14 cellular contexts compared by ENCODE assay signal in genomic region chr9:21854594-21854993, GRCh38. TPM values are rescaled to one million over a fixed set of nuclear protein-coding genes. Genes with fewer than 3 reads are reported as not detected.
DNase-seq lines count a peak whose midpoint lies in the region; ATAC-seq, FAIRE-seq and TF ChIP-seq lines count a peak whose summit lies in the region.
"Had no signal": no experiment of that assay in that cellular context is flagged by ENCODE, and none has a peak within 500 bp of the region (broad histone marks: within the 10 kb centered on the region; RNA-seq: fewer than 3 reads in every experiment).

No MANE protein-coding gene starts in this region.

- H3K36me3 ChIP-seq in astrocyte (ENCODE audit: insufficient read depth, low read length), result peaks cover 50% of the 10 kb centered on the region
- no peaks in the 10 kb centered on the region for H3K36me3 ChIP-seq in hepatocyte (replicated peaks; ENCODE audit: insufficient read depth, low read depth)
- peaks cover 39% of the 10 kb centered on the region for H3K36me3 ChIP-seq in osteoblast (ENCODE audit: insufficient read depth, low read length)
- H3K36me3 ChIP-seq in vagina, result peaks cover 0 to 16% of the 10 kb centered on the region in 2 donors
- H3K36me3 ChIP-seq in SK-N-SH (replicated peaks in 1 of 2; ENCODE audit: control insufficient read depth in 1 of 2, insufficient read depth in 2 of 2, low read length in 1 of 2), result peaks cover 43 to 54% of the 10 kb centered on the region in 2 experiments

- H2AFZ ChIP-seq in astrocyte (ENCODE audit: low read depth, low read length) (no peak overlapping the region), hepatocyte (no peak overlapping the region), osteoblast (ENCODE audit: low read length) (no peak overlapping the region), SK-N-SH (ENCODE audit: low read depth) (no peak overlapping the region)

- POLR2A ChIA-PET in SK-N-SH (lab: Yijun Ruan, JAX), result no interaction called here

- H3K9me3 ChIP-seq in astrocyte (ENCODE audit: insufficient read depth, low read depth, low read length) (no peaks in the 10 kb centered on the region), hepatocyte (ENCODE audit: low read depth) (no peaks in the 10 kb centered on the region), osteoblast (ENCODE audit: low read depth, low read length) (no peaks in the 10 kb centered on the region), vagina (no peaks in the 10 kb centered on the region), SK-N-SH (no peaks in the 10 kb centered on the region)
- H3K9me3 ChIP-seq: ascending aorta, SJCRH30 had no signal

- H3K4me2 ChIP-seq in astrocyte (ENCODE audit: low read length) (peak overlapping the region; percentile 17), hepatocyte (peak overlapping the region; percentile 57), osteoblast (ENCODE audit: insufficient read depth, low read length) (no peak overlapping the region), SK-N-SH (no peak overlapping the region)

- H3K4me1 ChIP-seq in astrocyte (ENCODE audit: insufficient read depth, low read length) (peaks cover 14% of the 10 kb centered on the region), hepatocyte (ENCODE audit: insufficient read depth) (peaks cover 17% of the 10 kb centered on the region), osteoblast (ENCODE audit: insufficient read depth, low read length) (peaks cover 14% of the 10 kb centered on the region), vagina (peaks cover 10% of the 10 kb centered on the region), SK-N-SH (ENCODE audit: control insufficient read depth in 1 of 2, insufficient read depth in 2 of 2, low read depth in 1 of 2, low read length in 1 of 2) (no peaks in the 10 kb centered on the region)
- H3K4me1 ChIP-seq: ascending aorta, SJCRH30 had no signal

- no peak for ATAC-seq in HG03196 (IDR thresholded peaks at IDR 0.05; ENCODE audit: unreplicated experiment)

- H3K4me3 ChIP-seq in astrocyte (ENCODE audit: insufficient read depth, low read depth, low read length) (no peak overlapping the region), hepatocyte (no peak overlapping the region), osteoblast (ENCODE audit: insufficient read depth, low read length) (no peak overlapping the region), vagina (no peak overlapping the region), SK-N-SH (ENCODE audit: low read depth in 2 of 2, low read length in 1 of 2) (no peak overlapping the region)
- H3K4me3 ChIP-seq: ascending aorta, SJCRH30 had no signal

- TF ChIP-seq CTCF in HFFc6 (IDR thresholded peaks at IDR 0.05) (no peak), astrocyte (IDR thresholded peaks at IDR 0.05; ENCODE audit: insufficient read depth, low read depth, low read length) (no peak), hepatocyte (IDR thresholded peaks at IDR 0.05; ENCODE audit: poor library complexity) (no peak), osteoblast (IDR thresholded peaks at IDR 0.05; ENCODE audit: extremely low read depth, low read depth, low read length) (no peak), vagina (IDR thresholded peaks at IDR 0.05) (no peak), SK-N-SH (IDR thresholded peaks at IDR 0.05) (no peak)

- CTCF ChIA-PET in SK-N-SH (lab: Yijun Ruan, JAX), result no interaction called here

- H3K27me3 ChIP-seq in astrocyte (ENCODE audit: insufficient read depth, low read length), result no peaks in the 10 kb centered on the region
- no peaks in the 10 kb centered on the region for H3K27me3 ChIP-seq in hepatocyte
- H3K27me3 ChIP-seq in osteoblast (ENCODE audit: insufficient read depth, low read length), result no peaks in the 10 kb centered on the region
- H3K27me3 ChIP-seq in vagina, result no peaks in the 10 kb centered on the region
- no peaks in the 10 kb centered on the region for H3K27me3 ChIP-seq in SK-N-SH (ENCODE audit: insufficient read depth)
- H3K27me3 ChIP-seq: ascending aorta, SJCRH30 had no signal

- no peaks in the 10 kb centered on the region for H3K9me3 Mint-ChIP-seq in HFFc6
- no peaks in the 10 kb centered on the region for H3K9me3 Mint-ChIP-seq in astrocyte (ENCODE audit: unreplicated experiment)

- H3K4me3 Mint-ChIP-seq in HFFc6 (no peak overlapping the region), astrocyte (ENCODE audit: unreplicated experiment) (no peak overlapping the region)
- H3K4me3 Mint-ChIP-seq: CD14-positive monocyte had no signal

- 54% methylated on average over 11 of the region's 11 CpGs for WGBS in hepatocyte (ENCODE audit: low lambda C conversion rate, missing lambda C conversion rate)
- 93% methylated on average over 9 of the region's 11 CpGs for WGBS in SK-N-SH (ENCODE audit: low lambda C conversion rate)

- H3K9ac ChIP-seq in astrocyte (ENCODE audit: low read length) (peak overlapping the region; percentile 23), SK-N-SH (no peak overlapping the region)

- H3K27ac Mint-ChIP-seq in HFFc6 (peak overlapping the region; percentile 68), astrocyte (ENCODE audit: unreplicated experiment) (no peak overlapping the region)

- H3F3A ChIP-seq in SK-N-SH (replicated peaks; ENCODE audit: insufficient read depth), result no peaks in the 10 kb centered on the region

- DNase-seq in HFFc6 (peak; percentile 46), astrocyte (ENCODE audit: low read depth) (peak; percentile 89), hepatocyte (ENCODE audit: low spot score) (peak; percentile 84), osteoblast (ENCODE audit: insufficient read length, low spot score, missing footprints) (no peak), vagina (ENCODE audit: extremely low spot score in 2 of 2) (no peak), SK-N-SH (no peak), dedifferentiated amniotic fluid mesenchymal stem cell (ENCODE audit: extremely low spot score) (no peak)
- DNase-seq: NCI-H345; SJCRH30; stimulated activated CD4-positive, alpha-beta T cell treated with anti-CD3 and anti-CD28 coated beads, Interleukin-1b, Interleukin-23, amount 100 ng/mL, for 48 hours; stimulated activated naive CD4-positive, alpha-beta T cell had no signal

- no peak for TF ChIP-seq EP300 in SK-N-SH (IDR thresholded peaks at IDR 0.05; ENCODE audit: borderline replicate concordance in 1 of 2, low read depth in 1 of 2, low read length in 1 of 2)

- H3K9me2 ChIP-seq in hepatocyte (replicated peaks; ENCODE audit: insufficient read depth), result no peaks in the 10 kb centered on the region
- H3K9me2 ChIP-seq in SK-N-SH, result no peaks in the 10 kb centered on the region

- intact Hi-C loops in vagina (cut with DNase I), result no loop called here

- H3K79me2 ChIP-seq in astrocyte (ENCODE audit: insufficient read depth, low read length), result no peaks in the 10 kb centered on the region
- no peaks in the 10 kb centered on the region for H3K79me2 ChIP-seq in hepatocyte
- H3K79me2 ChIP-seq in osteoblast (ENCODE audit: insufficient read depth, low read length), result no peaks in the 10 kb centered on the region
- H3K79me2 ChIP-seq in SK-N-SH (ENCODE audit: insufficient read depth), result no peaks in the 10 kb centered on the region

- H3K27ac ChIP-seq in astrocyte (ENCODE audit: low read depth, low read length) (peak overlapping the region; percentile 62), hepatocyte (peak overlapping the region; percentile 90), osteoblast (ENCODE audit: low read depth, low read length) (peak overlapping the region; percentile 36), vagina (no peak overlapping the region), SK-N-SH (ENCODE audit: low read depth in 2 of 2, low read length in 1 of 2) (no peak overlapping the region)
- H3K27ac ChIP-seq: ascending aorta, SJCRH30 had no signal

- H3K36me3 Mint-ChIP-seq in HFFc6 (ENCODE audit: low read depth), result peaks cover 58% of the 10 kb centered on the region
- H3K36me3 Mint-ChIP-seq in astrocyte (ENCODE audit: low read depth, unreplicated experiment), result peaks cover 43% of the 10 kb centered on the region

- TF ChIP-seq RAD21 in SK-N-SH (IDR thresholded peaks at IDR 0.05; ENCODE audit: low read length), result no peak

- H3K4me1 Mint-ChIP-seq in HFFc6 (ENCODE audit: low read depth) (peaks cover 48% of the 10 kb centered on the region), astrocyte (ENCODE audit: low read depth, unreplicated experiment) (peaks cover 14% of the 10 kb centered on the region)
- H3K4me1 Mint-ChIP-seq: CD14-positive monocyte had no signal

- H4K20me1 ChIP-seq in astrocyte (ENCODE audit: insufficient read depth, low read length) (no peaks in the 10 kb centered on the region), hepatocyte (ENCODE audit: insufficient read depth, poor library complexity, severe bottlenecking) (no peaks in the 10 kb centered on the region), osteoblast (ENCODE audit: insufficient read depth, low read length) (no peaks in the 10 kb centered on the region), SK-N-SH (ENCODE audit: insufficient read depth) (no peaks in the 10 kb centered on the region)

- FAIRE-seq in astrocyte (lab: Jason Lieb, UNC), result no peak

- H3K27me3 Mint-ChIP-seq in HFFc6 (ENCODE audit: insufficient read depth) (no peaks in the 10 kb centered on the region; the same call in 1 of the 2 replicates), astrocyte (ENCODE audit: low read depth, unreplicated experiment) (no peaks in the 10 kb centered on the region)

- TF ChIP-seq POLR2A in vagina (IDR thresholded peaks at IDR 0.05), result no peak

TF ChIP-seq in SK-N-SH, 30 proteins besides CTCF, POLR2A, EP300 and RAD21 (continues in another document):
- TF ChIP-seq NFIC (IDR thresholded peaks at IDR 0.05; ENCODE audit: borderline replicate concordance) (no peak), CHD2 (IDR thresholded peaks at IDR 0.05; ENCODE audit: low read length, partially characterized antibody) (no peak), ELF1 (IDR thresholded peaks at IDR 0.05) (no peak), GATA2 (CRISPR knock-in tag; IDR thresholded peaks at IDR 0.05) (no peak), JUND (IDR thresholded peaks at IDR 0.05) (no peak), RXRA (IDR thresholded peaks at IDR 0.05; ENCODE audit: borderline replicate concordance, low read depth) (no peak), NRF1 (IDR thresholded peaks at IDR 0.05; ENCODE audit: low read depth, low read length) (no peak), MXI1 (IDR thresholded peaks at IDR 0.05; ENCODE audit: low read depth, low read length) (no peak)
- TF ChIP-seq, protein P1, sequence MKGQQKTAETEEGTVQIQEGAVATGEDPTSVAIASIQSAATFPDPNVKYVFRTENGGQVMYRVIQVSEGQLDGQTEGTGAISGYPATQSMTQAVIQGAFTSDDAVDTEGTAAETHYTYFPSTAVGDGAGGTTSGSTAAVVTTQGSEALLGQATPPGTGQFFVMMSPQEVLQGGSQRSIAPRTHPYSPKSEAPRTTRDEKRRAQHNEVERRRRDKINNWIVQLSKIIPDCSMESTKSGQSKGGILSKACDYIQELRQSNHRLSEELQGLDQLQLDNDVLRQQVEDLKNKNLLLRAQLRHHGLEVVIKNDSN (IDR thresholded peaks at IDR 0.05; ENCODE audit: borderline replicate concordance, low read depth), result no peak

RNA-seq across cellular contexts. Expression of gene MTAP, which starts 52.2 kb away (rescaled TPM):
- 10 to 100 TPM; 40.7 to 65.2 (median 52.0) TPM for total RNA-seq in HFFc6 (2021; fragmentation: NEBNext Ultra II Directional; extraction: Animal tissue kit (Norgen Biotek cat#: 25700))
- total RNA-seq in astrocyte, result 43.8 and 56.1 TPM in 2 replicates
- 18.9 and 38.8 TPM in 2 replicates for total RNA-seq in hepatocyte
- 15.9 and 21.2 TPM in 2 replicates for polyA plus RNA-seq in hepatocyte
- total RNA-seq in osteoblast, result 30.4 and 35.9 TPM in 2 replicates
- total RNA-seq in vagina, result 19.9 TPM
- 9.8 and 12.6 TPM in 2 replicates for polyA plus RNA-seq in SK-N-SH (2012; rRNA removed)
- polyA plus RNA-seq in SK-N-SH (2012; cell fraction: cytosol; rRNA removed), result 10.3 and 13.1 TPM in 2 replicates
- 8.4 and 15.9 TPM in 2 replicates for polyA plus RNA-seq in SK-N-SH (2012; cell fraction: nucleus; rRNA removed)

Comparison
In these comparisons a context has a peak if more than half of its experiments do, and no peak if none do; other contexts are left out.
1. DNase-seq: peak in HFFc6 (single experiment), astrocyte (single experiment) and hepatocyte (single experiment); none in osteoblast (single experiment), vagina (0 of 2), SK-N-SH (single experiment) and dedifferentiated amniotic fluid mesenchymal stem cell (single experiment).
2. H3K27ac ChIP-seq: peak in astrocyte (single experiment), hepatocyte (single experiment) and osteoblast (single experiment); none in vagina (single experiment) and SK-N-SH (0 of 2).
3. H3K4me2 ChIP-seq: peak in astrocyte (single experiment) and hepatocyte (single experiment); none in osteoblast (single experiment) and SK-N-SH (single experiment).